In the genomic region with DNA sequence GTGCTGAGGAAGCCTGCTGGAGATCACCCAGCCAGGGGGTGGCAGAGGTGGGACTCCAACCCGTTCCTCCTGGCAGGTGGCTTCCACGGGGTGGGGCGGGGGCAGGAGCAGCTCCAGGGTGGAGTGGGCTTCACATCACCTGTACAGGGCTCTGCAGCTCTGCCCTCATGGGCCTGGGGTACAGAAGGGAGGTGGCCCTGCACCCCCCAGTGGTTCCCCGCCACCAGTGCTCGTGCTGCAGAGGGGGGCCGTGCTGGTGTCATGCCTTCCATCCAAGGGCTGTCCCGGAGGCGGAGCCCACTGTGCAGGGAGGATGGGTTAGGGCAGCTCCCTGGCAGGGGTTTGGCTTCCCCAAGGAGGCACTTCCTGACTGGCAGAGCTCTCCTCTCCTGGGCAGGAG, we compare ENCODE assay signal across 21 cellular contexts.
DNase-seq lines count a peak whose midpoint lies in the region; ATAC-seq, FAIRE-seq and TF ChIP-seq lines count a peak whose summit lies in the region.
"Had no signal": no experiment of that assay in that cellular context is flagged by ENCODE, and none has a peak within 500 bp of the region (broad histone marks: within the 10 kb centered on the region; RNA-seq: fewer than 3 reads in every experiment).

No MANE protein-coding gene starts in this region.

- H3K27me3 ChIP-seq in right lobe of liver: no peaks in the 10 kb centered on the region
- H3K27me3 ChIP-seq in HepG2 (ENCODE audit: control insufficient read depth in 1 of 2, insufficient read depth in 2 of 2, low read length in 2 of 2): peaks cover 11 to 50% of the 10 kb centered on the region in 2 experiments; a peak in 4 of 5 replicates
- peaks cover 0 to 58% (median 0%) of the 10 kb centered on the region in 3 experiments for H3K27me3 ChIP-seq in neuronal stem cell (ENCODE audit: control insufficient read depth in 3 of 3, insufficient read depth in 3 of 3, low read depth in 1 of 3, low read length in 3 of 3)
- peaks cover 20% of the 10 kb centered on the region for H3K27me3 ChIP-seq in HAP-1 (ENCODE audit: low read depth)

- no peak overlapping the region for H4K91ac ChIP-seq in neuronal stem cell (ENCODE audit: low read depth, low read length, poor library complexity)

- H3K36me3 ChIP-seq in right lobe of liver: no peaks in the 10 kb centered on the region
- H3K36me3 ChIP-seq in HepG2 (replicated peaks in 1 of 2; ENCODE audit: control insufficient read depth in 1 of 2, insufficient read depth in 2 of 2, low read length in 2 of 2): no peaks in the 10 kb centered on the region
- no peaks in the 10 kb centered on the region for H3K36me3 ChIP-seq in neuronal stem cell (replicated peaks in 1 of 2; ENCODE audit: control insufficient read depth in 2 of 2, insufficient read depth in 2 of 2, low read length in 2 of 2)
- H3K36me3 ChIP-seq in HAP-1 (replicated peaks): no peaks in the 10 kb centered on the region

- H2AFZ ChIP-seq in HepG2 (ENCODE audit: low read length) (no peak overlapping the region), neuronal stem cell (ENCODE audit: low read length) (no peak overlapping the region)

- peak; percentile 0 for DNase-seq in NCI-H1092 treated with DMSO at 0.1 percent for 48 hours (lab: John Stamatoyannopoulos, UW)
- DNase-seq in NCI-H1092 (lab: John Stamatoyannopoulos, UW): no peak
- peak in 2 of 3 donors; percentile 11 to 52 for DNase-seq in right lobe of liver
- no peak for DNase-seq in HepG2 (ENCODE audit: low spot score)
- DNase-seq in neuronal stem cell (ENCODE audit: low spot score): no peak
- DNase-seq in HAP-1 (ENCODE audit: low spot score in 2 of 2): no peak
- DNase-seq in iPS-NIHi7 (ENCODE audit: extremely low spot score): no peak
- DNase-seq: Caco-2; CD4-positive, CD25-positive, alpha-beta regulatory T cell; DMS153; EL; GOT3; NCI-H1436; NCI-H2081 treated with DMSO at 0.1 percent for 48 hours; NCI-H510A; NCI-H774; PC-3 had no signal

- no peaks in the 10 kb centered on the region for H3K79me2 ChIP-seq in HepG2 (ENCODE audit: insufficient read depth, low read length)

- no peak overlapping the region for H3K14ac ChIP-seq in neuronal stem cell (ENCODE audit: low read length)

- WGBS in right lobe of liver (ENCODE audit: insufficient coverage, low coverage, low lambda C conversion rate, missing lambda C conversion rate): 33% methylated on average over 1 of the region's 8 CpGs
- 27% methylated on average over 3 of the region's 8 CpGs for WGBS in HepG2 (ENCODE audit: low lambda C conversion rate)
- WGBS in neuronal stem cell (ENCODE audit: extremely low coverage in 2 of 2, insufficient read length in 2 of 2, insufficient replicate concordance in 1 of 2), 2 donors: no CpG with 5 or more reads among the region's 8 CpGs

- no peak overlapping the region for H3K9ac ChIP-seq in HepG2 (ENCODE audit: insufficient read depth, low read depth, low read length)
- no peak overlapping the region for H3K9ac ChIP-seq in neuronal stem cell (ENCODE audit: low read depth, low read length, poor library complexity)

- H3K79me1 ChIP-seq in neuronal stem cell (ENCODE audit: low read depth, low read length): no peaks in the 10 kb centered on the region

- H2BK12ac ChIP-seq in neuronal stem cell (ENCODE audit: low read length): peak overlapping the region; percentile 16

- ATAC-seq in right lobe of liver (no peak), HepG2 (no peak), HG02610 (IDR thresholded peaks at IDR 0.05; ENCODE audit: unreplicated experiment) (no peak)
- ATAC-seq: K562, PC-3 had no signal

- no peak overlapping the region for H3K23ac ChIP-seq in neuronal stem cell (ENCODE audit: low read depth, low read length, poor library complexity)

- POLR2A ChIA-PET in HepG2 (lab: Yijun Ruan, JAX): no interaction called here

- CTCF ChIA-PET in HepG2 (lab: Yijun Ruan, JAX; ENCODE audit: low intra/inter-chr PET ratio, low total read pairs): no interaction called here

- no TSS peak for BruUV-seq in HepG2 (replicated peaks; lab: Mats Ljungman, UMichigan)

- in situ Hi-C loops in HepG2 (cut with HindIII; ENCODE audit: extremely low pct_ligation_motif_present, low pct_unique_long_range_greater_than_20kb): no loop called here
- in situ Hi-C loops in HAP-1 (cut with MboI; ENCODE audit: low sequenced_read_pairs): no loop called here

- no peak overlapping the region for H3K18ac ChIP-seq in neuronal stem cell (ENCODE audit: low read length)

- H2BK15ac ChIP-seq in neuronal stem cell (ENCODE audit: low read length): no peak overlapping the region

- no peak overlapping the region for H3K4me3 ChIP-seq in right lobe of liver
- H3K4me3 ChIP-seq in HepG2 (replicated peaks in 1 of 3; ENCODE audit: insufficient read depth in 1 of 3, low read depth in 2 of 3, low read length in 3 of 3): no peak overlapping the region
- H3K4me3 ChIP-seq in neuronal stem cell (ENCODE audit: low read length in 2 of 2): no peak overlapping the region
- H3K4me3 ChIP-seq in HAP-1: no peak overlapping the region
- H3K4me3 ChIP-seq: K562 had no signal

- TF ChIP-seq CTCF in right lobe of liver (IDR thresholded peaks at IDR 0.05): no peak
- no peak for TF ChIP-seq CTCF in HepG2 (CRISPR knock-in tag; IDR thresholded peaks at IDR 0.05)

- H3K4ac ChIP-seq in neuronal stem cell (ENCODE audit: low read length): no peak overlapping the region

- peak overlapping the region; percentile 40 for H2AK5ac ChIP-seq in neuronal stem cell (ENCODE audit: low read depth, low read length)

- no peak overlapping the region for H4K8ac ChIP-seq in neuronal stem cell (ENCODE audit: low read depth, low read length)

- no peak overlapping the region for H2BK5ac ChIP-seq in neuronal stem cell (ENCODE audit: low read length)

- H4K20me1 ChIP-seq in HepG2 (ENCODE audit: insufficient read depth, low read length): no peaks in the 10 kb centered on the region

- intact Hi-C loops in right lobe of liver (cut with DNase I): no loop called here
- intact Hi-C loops in HepG2 (cut with micrococcal nuclease; ENCODE audit: unreplicated experiment): no loop called here

- peaks cover 0 to under 1% (median under 1%) of the 10 kb centered on the region in 4 donors for H3K4me1 ChIP-seq in right lobe of liver
- no peaks in the 10 kb centered on the region for H3K4me1 ChIP-seq in HepG2 (ENCODE audit: insufficient read depth, low read length)
- no peaks in the 10 kb centered on the region for H3K4me1 ChIP-seq in neuronal stem cell (ENCODE audit: control insufficient read depth in 2 of 2, insufficient read depth in 1 of 2, low read depth in 1 of 2, low read length in 2 of 2)
- no peaks in the 10 kb centered on the region for H3K4me1 ChIP-seq in HAP-1
- H3K4me1 ChIP-seq: Caco-2 had no signal

- no peak overlapping the region for H3K4me2 ChIP-seq in HepG2 (ENCODE audit: low read depth, low read length)
- no peak overlapping the region for H3K4me2 ChIP-seq in neuronal stem cell (ENCODE audit: insufficient read depth, low read length, poor library complexity, severe bottlenecking)

- TF ChIP-seq POLR2A in right lobe of liver (IDR thresholded peaks at IDR 0.05): no peak
- TF ChIP-seq POLR2A in HepG2 (IDR thresholded peaks at IDR 0.05; ENCODE audit: insufficient read depth in 1 of 2, low read depth in 2 of 2, low read length in 2 of 2): no peak

- H3K9me3 ChIP-seq in right lobe of liver (no peaks in the 10 kb centered on the region), HepG2 (ENCODE audit: low read length) (no peaks in the 10 kb centered on the region), neuronal stem cell (replicated peaks in 1 of 2; ENCODE audit: control insufficient read depth in 2 of 2, insufficient read depth in 1 of 2, low read depth in 1 of 2, low read length in 2 of 2) (no peaks in the 10 kb centered on the region), HAP-1 (no peaks in the 10 kb centered on the region)
- H3K9me3 ChIP-seq: Caco-2 had no signal

- H2BK120ac ChIP-seq in neuronal stem cell (ENCODE audit: low read depth, low read length): no peak overlapping the region

- H3K27ac ChIP-seq in right lobe of liver (no peak overlapping the region), HepG2 (ENCODE audit: extremely low read length, insufficient read depth, low read length) (no peak overlapping the region), neuronal stem cell (replicated peaks; ENCODE audit: low read length) (no peak overlapping the region)
- H3K27ac ChIP-seq: 22Rv1, RWPE1 had no signal

- no peak for TF ChIP-seq RAD21 in HepG2 (CRISPR knock-in tag; IDR thresholded peaks at IDR 0.05)

- TF ChIP-seq EP300 in HepG2 (IDR thresholded peaks at IDR 0.05; ENCODE audit: low read depth in 2 of 2, low read length in 2 of 2): no peak
- TF ChIP-seq EP300 in HepG2 (CRISPR knock-in tag; IDR thresholded peaks at IDR 0.05; ENCODE audit: borderline replicate concordance): no peak

- FAIRE-seq in HepG2 (lab: Jason Lieb, UNC): no peak
- FAIRE-seq: K562 had no signal

TF ChIP-seq in HepG2, 621 proteins besides CTCF, POLR2A, EP300 and RAD21 (continues in another document):
- TF ChIP-seq, protein P1, sequence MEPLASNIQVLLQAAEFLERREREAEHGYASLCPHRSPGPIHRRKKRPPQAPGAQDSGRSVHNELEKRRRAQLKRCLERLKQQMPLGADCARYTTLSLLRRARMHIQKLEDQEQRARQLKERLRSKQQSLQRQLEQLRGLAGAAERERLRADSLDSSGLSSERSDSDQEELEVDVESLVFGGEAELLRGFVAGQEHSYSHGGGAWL (CRISPR knock-in tag; IDR thresholded peaks at IDR 0.05): no peak

Comparison
In these comparisons a context has a peak if more than half of its experiments do, and no peak if none do; other contexts are left out.
1. DNase-seq: peak in NCI-H1092 treated with DMSO at 0.1 percent for 48 hours (single experiment) and right lobe of liver (2 of 3); none in NCI-H1092 (single experiment), HepG2 (single experiment), neuronal stem cell (single experiment), HAP-1 (0 of 2) and iPS-NIHi7 (single experiment).